In the genomic region with DNA sequence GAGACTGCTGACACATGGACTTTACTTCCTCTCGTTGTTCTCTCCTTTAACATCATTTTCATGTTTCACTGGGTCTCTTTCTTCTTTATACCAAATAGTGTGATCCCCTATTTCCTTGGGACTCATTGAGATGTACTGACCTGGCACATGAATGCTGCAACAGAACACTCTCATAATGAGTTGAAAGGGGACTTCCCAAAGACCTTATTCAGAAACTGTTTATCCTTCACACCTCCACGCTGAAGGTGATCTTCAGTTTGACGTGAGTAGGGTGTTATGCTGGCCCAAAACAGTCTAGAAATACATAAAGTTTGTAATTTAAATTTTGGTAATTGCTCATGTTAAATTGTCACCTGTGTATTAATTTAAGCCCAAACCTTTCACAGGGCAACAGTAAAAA, we compare ENCODE assay signal across 23 cellular contexts.
"Had no signal": no experiment of that assay in that cellular context is flagged by ENCODE, and none has a peak within 500 bp of the region (broad histone marks: within the 10 kb centered on the region; RNA-seq: fewer than 3 reads in every experiment).

No MANE protein-coding gene starts in this region.

- FAIRE-seq: bronchial epithelial cell, islet of Langerhans, small intestine had no signal

- ATAC-seq: activated CD4-positive, CD25-positive, alpha-beta regulatory T cell treated with anti-CD3 and anti-CD28 coated beads, Interleukin-2, amount 50 U/mL, for 24 hours; left lung; lower lobe of right lung; naive thymus-derived CD8-positive, alpha-beta T cell; psoas muscle; stimulated activated effector memory CD8-positive, alpha-beta T cell treated with anti-CD3 and anti-CD28 coated beads, Interleukin-12 subunit alpha, Interleukin-12 subunit beta, amount 100 ng/mL, for 72 hours had no signal

- DNase-seq: activated CD4-positive, alpha-beta T cell treated with anti-CD3 and anti-CD28 coated beads for 48 hours; activated CD4-positive, alpha-beta T cell treated with anti-CD3 and anti-CD28 coated beads, Interleukin-2, amount 50 U/mL, for 48 hours; activated CD8-positive, alpha-beta memory T cell treated with anti-CD3 and anti-CD28 coated beads for 24 hours; activated effector memory CD4-positive, alpha-beta T cell treated with Interleukin-2 at 50 U/mL for 16 hours; activated naive CD4-positive, alpha-beta T cell treated with Interleukin-2 at 50 U/mL for 16 hours; anterior cingulate cortex; effector CD4-positive, alpha-beta T cell; esophagus squamous epithelium; foreskin melanocyte; left lung; lower lobe of right lung; mesenchymal stem cell; naive thymus-derived CD8-positive, alpha-beta T cell; nucleus accumbens; psoas muscle; sigmoid colon; small intestine; stimulated activated CD4-positive, alpha-beta T cell treated with anti-CD3 and anti-CD28 coated beads, Interleukin-4, amount 100 ng/mL, for 24 hours; WERI-Rb-1 had no signal
